In the genomic region with DNA sequence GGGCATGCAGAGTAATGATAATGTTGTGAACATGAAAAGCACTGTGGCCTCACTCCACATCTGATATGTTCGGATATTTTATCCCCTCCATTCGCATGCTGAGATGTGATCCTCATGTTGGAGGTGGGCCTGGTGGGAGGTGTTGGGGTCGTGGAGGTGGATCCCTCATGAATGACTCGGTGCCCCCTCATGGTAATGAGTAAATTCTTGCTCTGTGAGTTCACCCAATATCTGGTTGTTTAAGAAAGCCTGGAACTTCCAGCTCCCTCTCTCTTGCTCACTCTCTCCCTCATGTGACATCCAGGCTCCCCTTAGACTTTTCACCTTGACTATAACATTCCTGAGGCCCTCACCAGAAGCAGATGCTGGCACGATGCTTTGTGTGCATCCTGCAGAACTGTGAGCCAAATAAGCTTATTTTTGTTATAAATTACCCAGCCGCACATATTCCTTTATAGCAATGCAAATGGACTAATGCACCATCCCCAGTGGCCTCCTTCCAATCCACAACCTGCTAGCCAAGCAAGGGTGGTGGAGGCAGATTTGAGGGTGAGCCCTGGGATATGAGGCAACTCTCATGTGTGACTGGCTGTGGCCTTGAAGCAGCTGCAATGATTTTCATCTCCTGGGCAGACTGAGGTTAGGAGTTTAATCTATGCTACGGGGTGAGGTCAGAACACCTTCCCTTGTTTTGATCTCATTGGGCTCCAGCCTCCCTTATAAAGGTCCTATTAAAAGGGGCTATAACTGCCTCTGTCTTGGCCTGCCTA, we compare ENCODE assay signal across 21 cellular contexts.
A peak's percentile ranks its signal among the peaks of the same experiment; 100 is the strongest.
DNase-seq lines count a peak whose midpoint lies in the region; ATAC-seq, FAIRE-seq and TF ChIP-seq lines count a peak whose summit lies in the region.
"Had no signal": no experiment of that assay in that cellular context is flagged by ENCODE, and none has a peak within 500 bp of the region (broad histone marks: within the 10 kb centered on the region; RNA-seq: fewer than 3 reads in every experiment).

No MANE protein-coding gene starts in this region.

- no peak for TF ChIP-seq CTCF in bronchial epithelial cell (IDR thresholded peaks at IDR 0.05; ENCODE audit: insufficient read depth, low read length, severe bottlenecking)

- no peaks in the 10 kb centered on the region for H3K27me3 ChIP-seq in bronchial epithelial cell (ENCODE audit: control insufficient read depth, insufficient read depth, low read length)
- H3K27me3 ChIP-seq: body of pancreas, stomach had no signal

- peak; percentile 58 to 59 for ATAC-seq in activated T-cell treated with anti-CD3 and anti-CD28 coated beads, Interleukin-2, amount 50 U/mL, for 72 hours (replicated peaks in 1 of 2)
- ATAC-seq in stimulated activated naive B cell treated with anti-CD40 and anti-IgM and Interleukin-4, amounts not matched to agents 10 μg/mL and 1 μg/mL and 100 μg/mL, for 72 hours (replicated peaks), result no peak
- ATAC-seq in SK-N-SH treated with all-trans-retinoic acid at 6 μM for 48 hours, result no peak
- ATAC-seq: body of pancreas, foreskin keratinocyte had no signal

- peaks cover 13 to 17% of the 10 kb centered on the region in 2 donors for H3K9me3 Mint-ChIP-seq in activated T-cell treated with anti-CD3 and anti-CD28 coated beads, Interleukin-2, amount 50 U/mL, for 72 hours
- H3K9me3 Mint-ChIP-seq in IgD-negative memory B cell, result peaks cover 8 to 18% (median 13%) of the 10 kb centered on the region in 3 donors
- H3K9me3 Mint-ChIP-seq in stimulated activated naive B cell treated with anti-CD40 and anti-IgM and Interleukin-4, amounts not matched to agents 10 μg/mL and 1 μg/mL and 100 μg/mL, for 72 hours, result peaks cover 13 to 18% of the 10 kb centered on the region in 2 donors

- H3K4me3 ChIP-seq in bronchial epithelial cell (ENCODE audit: low read depth, low read length), result no peak overlapping the region
- H3K4me3 ChIP-seq: body of pancreas, stomach had no signal

- peak overlapping the region; percentile 78 for H3K27ac Mint-ChIP-seq in activated T-cell treated with anti-CD3 and anti-CD28 coated beads, Interleukin-2, amount 50 U/mL, for 72 hours
- H3K27ac Mint-ChIP-seq in IgD-negative memory B cell, result peak overlapping the region in 2 of 3 donors; percentile 47 to 59
- peak overlapping the region; percentile 78 for H3K27ac Mint-ChIP-seq in stimulated activated naive B cell treated with anti-CD40 and anti-IgM and Interleukin-4, amounts not matched to agents 10 μg/mL and 1 μg/mL and 100 μg/mL, for 72 hours

- no peak for FAIRE-seq in bronchial epithelial cell (lab: Jason Lieb, UNC)

- H3K36me3 Mint-ChIP-seq in activated T-cell treated with anti-CD3 and anti-CD28 coated beads, Interleukin-2, amount 50 U/mL, for 72 hours (ENCODE audit: insufficient read depth in 2 of 2), result peaks cover 21 to 35% of the 10 kb centered on the region in 2 donors
- H3K36me3 Mint-ChIP-seq in IgD-negative memory B cell, result peaks cover 3% of the 10 kb centered on the region
- H3K36me3 Mint-ChIP-seq in stimulated activated naive B cell treated with anti-CD40 and anti-IgM and Interleukin-4, amounts not matched to agents 10 μg/mL and 1 μg/mL and 100 μg/mL, for 72 hours, result peaks cover 15 to 20% of the 10 kb centered on the region in 2 donors

- H3K4me1 Mint-ChIP-seq in activated T-cell treated with anti-CD3 and anti-CD28 coated beads, Interleukin-2, amount 50 U/mL, for 72 hours (ENCODE audit: low read depth), result peaks cover 71% of the 10 kb centered on the region
- H3K4me1 Mint-ChIP-seq in IgD-negative memory B cell, result peaks cover 7 to 20% (median 11%) of the 10 kb centered on the region in 3 donors
- H3K4me1 Mint-ChIP-seq in stimulated activated naive B cell treated with anti-CD40 and anti-IgM and Interleukin-4, amounts not matched to agents 10 μg/mL and 1 μg/mL and 100 μg/mL, for 72 hours, result peaks cover 22 to 54% of the 10 kb centered on the region in 2 donors

- peak overlapping the region; percentile 51 to 66 for H3K4me3 Mint-ChIP-seq in activated T-cell treated with anti-CD3 and anti-CD28 coated beads, Interleukin-2, amount 50 U/mL, for 72 hours
- no peak overlapping the region for H3K4me3 Mint-ChIP-seq in IgD-negative memory B cell
- no peak overlapping the region for H3K4me3 Mint-ChIP-seq in stimulated activated naive B cell treated with anti-CD40 and anti-IgM and Interleukin-4, amounts not matched to agents 10 μg/mL and 1 μg/mL and 100 μg/mL, for 72 hours

- H3K27me3 Mint-ChIP-seq in activated T-cell treated with anti-CD3 and anti-CD28 coated beads, Interleukin-2, amount 50 U/mL, for 72 hours (ENCODE audit: low read depth), result no peaks in the 10 kb centered on the region
- H3K27me3 Mint-ChIP-seq in IgD-negative memory B cell, result no peaks in the 10 kb centered on the region
- no peaks in the 10 kb centered on the region for H3K27me3 Mint-ChIP-seq in stimulated activated naive B cell treated with anti-CD40 and anti-IgM and Interleukin-4, amounts not matched to agents 10 μg/mL and 1 μg/mL and 100 μg/mL, for 72 hours

- DNase-seq in activated T-cell treated with anti-CD3 and anti-CD28 coated beads, Interleukin-2, amount 50 U/mL, for 72 hours, result no peak
- no peak for DNase-seq in activated T-cell treated with anti-CD3 and anti-CD28 coated beads, Interleukin-2, amount 50 U/mL, for 48 hours
- DNase-seq in bronchial epithelial cell (ENCODE audit: low read depth) (peak; percentile 3), NAMALWA (ENCODE audit: low spot score) (no peak), germinal center (ENCODE audit: low spot score) (no peak)
- DNase-seq in stimulated activated naive B cell treated with anti-CD40 and anti-IgM and Interleukin-4, amounts not matched to agents 10 μg/mL and 1 μg/mL and 100 μg/mL, for 72 hours, result no peak
- DNase-seq: activated CD4-positive, CD25-positive, alpha-beta regulatory T cell treated with anti-CD3 and anti-CD28 coated beads, Interleukin-2, amount 50 U/mL, for 72 hours; body of pancreas; DND-41; foreskin keratinocyte; hypothalamus; Kasumi-1; kidney glomerular epithelial cell; midbrain; NCI-H1105; NCI-H526 treated with DMSO at 0.1 percent for 48 hours; SHP77; stimulated activated CD4-positive, alpha-beta T cell treated with anti-CD3 and anti-CD28 coated beads, Interleukin-12 subunit alpha, Interleukin-12 subunit beta, amount 100 ng/mL, for 4 hours; stomach had no signal

- H3K36me3 ChIP-seq in bronchial epithelial cell (ENCODE audit: control insufficient read depth, insufficient read depth, low read length), result no peaks in the 10 kb centered on the region
- H3K36me3 ChIP-seq: stomach had no signal

TF ChIP-seq in SK-N-SH treated with all-trans-retinoic acid at 6 μM for 48 hours, 23 proteins besides CTCF, POLR2A, EP300 and RAD21:
- TF ChIP-seq, protein P1, sequence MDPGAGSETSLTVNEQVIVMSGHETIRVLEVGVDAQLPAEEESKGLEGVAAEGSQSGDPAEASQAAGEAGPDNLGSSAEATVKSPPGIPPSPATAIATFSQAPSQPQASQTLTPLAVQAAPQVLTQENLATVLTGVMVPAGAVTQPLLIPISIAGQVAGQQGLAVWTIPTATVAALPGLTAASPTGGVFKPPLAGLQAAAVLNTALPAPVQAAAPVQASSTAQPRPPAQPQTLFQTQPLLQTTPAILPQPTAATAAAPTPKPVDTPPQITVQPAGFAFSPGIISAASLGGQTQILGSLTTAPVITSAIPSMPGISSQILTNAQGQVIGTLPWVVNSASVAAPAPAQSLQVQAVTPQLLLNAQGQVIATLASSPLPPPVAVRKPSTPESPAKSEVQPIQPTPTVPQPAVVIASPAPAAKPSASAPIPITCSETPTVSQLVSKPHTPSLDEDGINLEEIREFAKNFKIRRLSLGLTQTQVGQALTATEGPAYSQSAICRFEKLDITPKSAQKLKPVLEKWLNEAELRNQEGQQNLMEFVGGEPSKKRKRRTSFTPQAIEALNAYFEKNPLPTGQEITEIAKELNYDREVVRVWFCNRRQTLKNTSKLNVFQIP (CRISPR knock-in tag; IDR thresholded peaks at IDR 0.05; ENCODE audit: borderline replicate concordance, low read depth), result no peak
- TF ChIP-seq, protein P2, sequence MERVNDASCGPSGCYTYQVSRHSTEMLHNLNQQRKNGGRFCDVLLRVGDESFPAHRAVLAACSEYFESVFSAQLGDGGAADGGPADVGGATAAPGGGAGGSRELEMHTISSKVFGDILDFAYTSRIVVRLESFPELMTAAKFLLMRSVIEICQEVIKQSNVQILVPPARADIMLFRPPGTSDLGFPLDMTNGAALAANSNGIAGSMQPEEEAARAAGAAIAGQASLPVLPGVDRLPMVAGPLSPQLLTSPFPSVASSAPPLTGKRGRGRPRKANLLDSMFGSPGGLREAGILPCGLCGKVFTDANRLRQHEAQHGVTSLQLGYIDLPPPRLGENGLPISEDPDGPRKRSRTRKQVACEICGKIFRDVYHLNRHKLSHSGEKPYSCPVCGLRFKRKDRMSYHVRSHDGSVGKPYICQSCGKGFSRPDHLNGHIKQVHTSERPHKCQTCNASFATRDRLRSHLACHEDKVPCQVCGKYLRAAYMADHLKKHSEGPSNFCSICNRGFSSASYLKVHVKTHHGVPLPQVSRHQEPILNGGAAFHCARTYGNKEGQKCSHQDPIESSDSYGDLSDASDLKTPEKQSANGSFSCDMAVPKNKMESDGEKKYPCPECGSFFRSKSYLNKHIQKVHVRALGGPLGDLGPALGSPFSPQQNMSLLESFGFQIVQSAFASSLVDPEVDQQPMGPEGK (CRISPR knock-in tag; IDR thresholded peaks at IDR 0.05; ENCODE audit: borderline replicate concordance), result no peak
- TF ChIP-seq ZNF70 (CRISPR knock-in tag; IDR thresholded peaks at IDR 0.05), result no peak

Comparison
In these comparisons a context has a peak if more than half of its experiments do, and no peak if none do; other contexts are left out.
1. ATAC-seq: peak in activated T-cell treated with anti-CD3 and anti-CD28 coated beads, Interleukin-2, amount 50 U/mL, for 72 hours (2 of 2); none in stimulated activated naive B cell treated with anti-CD40 and anti-IgM and Interleukin-4, amounts not matched to agents 10 μg/mL and 1 μg/mL and 100 μg/mL, for 72 hours (0 of 2) and SK-N-SH treated with all-trans-retinoic acid at 6 μM for 48 hours (single experiment).
2. H3K4me3 Mint-ChIP-seq: peak in activated T-cell treated with anti-CD3 and anti-CD28 coated beads, Interleukin-2, amount 50 U/mL, for 72 hours (2 of 2); none in IgD-negative memory B cell (0 of 4) and stimulated activated naive B cell treated with anti-CD40 and anti-IgM and Interleukin-4, amounts not matched to agents 10 μg/mL and 1 μg/mL and 100 μg/mL, for 72 hours (0 of 2).
3. Peak in every context shown above with its lines, with median percentiles within 50 percentile points of each other: H3K27ac Mint-ChIP-seq.